In genomic region chr19:2475018-2475701, GRCh38 we compare ENCODE assay signal across 8 cellular contexts. TPM values are rescaled to one million over a fixed set of nuclear protein-coding genes. Genes with fewer than 3 reads are reported as not detected.
DNase-seq lines count a peak whose midpoint lies in the region; ATAC-seq and TF ChIP-seq lines count a peak whose summit lies in the region.

No MANE protein-coding gene starts in this region.

- H3F3A ChIP-seq in Loucy (ENCODE audit: low read depth) = no peaks in the 10 kb centered on the region

- H2AK5ac ChIP-seq in mesenchymal stem cell (ENCODE audit: low read length, severe bottlenecking) = peak overlapping the region; percentile 42

- ATAC-seq in GM19455 (IDR thresholded peaks at IDR 0.05; ENCODE audit: unreplicated experiment) (peak; percentile 6), GM18519 (IDR thresholded peaks at IDR 0.05; ENCODE audit: low FRiP score, unreplicated experiment) (no peak)

- H3K27ac ChIP-seq in mesenchymal stem cell (ENCODE audit: low read length, poor library complexity, severe bottlenecking) = peak overlapping the region; percentile 69

- H3K4me3 ChIP-seq in Loucy (ENCODE audit: low read length, poor library complexity, severe bottlenecking) (peak overlapping the region; percentile 80), mesenchymal stem cell (ENCODE audit: insufficient read depth in 1 of 2, low read depth in 1 of 2, low read length in 2 of 2) (peak overlapping the region; percentile 61 to 74)

- peak overlapping the region; percentile 78 for H2BK120ac ChIP-seq in mesenchymal stem cell (ENCODE audit: low read depth, low read length)

- peak overlapping the region; percentile 59 for H4K8ac ChIP-seq in mesenchymal stem cell (ENCODE audit: low read length)

- peak overlapping the region; percentile 61 for H2BK5ac ChIP-seq in mesenchymal stem cell (ENCODE audit: low read depth, low read length, poor library complexity, severe bottlenecking)

- peak overlapping the region; percentile 61 to 96 for H2BK12ac ChIP-seq in mesenchymal stem cell (ENCODE audit: low read length in 2 of 2)

- H4K20me1 ChIP-seq in Loucy (ENCODE audit: insufficient read depth, low read length, poor library complexity, severe bottlenecking) = peaks cover 22% of the 10 kb centered on the region

- WGBS in mesenchymal stem cell = under 1% methylated on average over 45 of the region's 45 CpGs

- no peaks in the 10 kb centered on the region for H3K9me2 ChIP-seq in Loucy (replicated peaks; ENCODE audit: low read depth, low read length)

- peak overlapping the region; percentile 59 to 89 for H3K4ac ChIP-seq in mesenchymal stem cell (ENCODE audit: low read depth in 1 of 2, low read length in 2 of 2)

- peak overlapping the region in 1 of 2 experiments; percentile 96 for H3K14ac ChIP-seq in mesenchymal stem cell (ENCODE audit: low read length in 2 of 2)

- H3K23ac ChIP-seq in mesenchymal stem cell (ENCODE audit: low read length in 2 of 2) = peak overlapping the region in 1 of 2 experiments; percentile 83

- no peak for TF ChIP-seq CTCF in Loucy (conservative IDR thresholded peaks at IDR 0.05; ENCODE audit: low read length)

- H3K79me1 ChIP-seq in mesenchymal stem cell (replicated peaks; ENCODE audit: low read length, poor library complexity, severe bottlenecking) = peaks cover 2% of the 10 kb centered on the region

- H3K9me3 ChIP-seq in Loucy (ENCODE audit: insufficient read depth, low read depth, low read length) = no peaks in the 10 kb centered on the region
- H3K9me3 ChIP-seq in mesenchymal stem cell (ENCODE audit: control insufficient read depth, low read length) = no peaks in the 10 kb centered on the region

- DNase-seq in ACHN (peak; percentile 63), ecto neural progenitor cell (ENCODE audit: low spot score) (peak; percentile 71), mesenchymal stem cell (peak; percentile 77)
- DNase-seq in activated CD4-positive, alpha-beta T cell treated with anti-CD3 and anti-CD28 coated beads, Interleukin-2, amount 50 U/mL, for 4 hours = peak; percentile 54 to 59
- peak; percentile 50 to 65 for DNase-seq in stimulated activated CD8-positive, alpha-beta memory T cell treated with anti-CD3 and anti-CD28 coated beads, Interleukin-7, amount 100 ng/mL, for 4 hours (ENCODE audit: low read depth in 2 of 2)

- H3K18ac ChIP-seq in mesenchymal stem cell (ENCODE audit: low read depth in 1 of 2, low read length in 2 of 2) = peak overlapping the region; percentile 88 to 97

- in situ Hi-C loops in ACHN (cut with HindIII; ENCODE audit: low pct_ligation_motif_present, low pct_unique_long_range_greater_than_20kb, low sequenced_read_pairs) = no loop called here

- H4K91ac ChIP-seq in mesenchymal stem cell (ENCODE audit: low read length) = peak overlapping the region; percentile 69

- H3K27me3 ChIP-seq in Loucy (ENCODE audit: insufficient read depth, low read length, poor library complexity, severe bottlenecking) = no peaks in the 10 kb centered on the region
- no peaks in the 10 kb centered on the region for H3K27me3 ChIP-seq in mesenchymal stem cell (ENCODE audit: control insufficient read depth in 1 of 2, insufficient read depth in 1 of 2, low read length in 2 of 2)

- H3K36me3 ChIP-seq in Loucy (ENCODE audit: insufficient read depth, low read length) (no peaks in the 10 kb centered on the region), mesenchymal stem cell (ENCODE audit: control insufficient read depth in 1 of 2, insufficient read depth in 2 of 2, low read depth in 1 of 2, low read length in 2 of 2) (peaks cover 4 to 18% of the 10 kb centered on the region in 2 experiments)

- peaks cover 26% of the 10 kb centered on the region for H3K4me1 ChIP-seq in Loucy (ENCODE audit: insufficient read depth, low read length, poor library complexity, severe bottlenecking)
- H3K4me1 ChIP-seq in mesenchymal stem cell (ENCODE audit: control insufficient read depth, insufficient read depth, low read depth, low read length) = peaks cover 21% of the 10 kb centered on the region

- H3K4me2 ChIP-seq in Loucy (ENCODE audit: low read depth, low read length, poor library complexity, severe bottlenecking) (peak overlapping the region; percentile 96), mesenchymal stem cell (ENCODE audit: low read length, poor library complexity, severe bottlenecking) (peak overlapping the region; percentile 61)

- H3K9ac ChIP-seq in Loucy (ENCODE audit: low read depth, low read length, poor library complexity, severe bottlenecking) (no peak overlapping the region), mesenchymal stem cell (ENCODE audit: low read length) (peak overlapping the region; percentile 62)

- H3K79me2 ChIP-seq in Loucy (ENCODE audit: insufficient read depth, low read length) = peaks cover 21% of the 10 kb centered on the region

- peak overlapping the region; percentile 71; the same call in 1 of the 2 replicates for H2AFZ ChIP-seq in Loucy (ENCODE audit: low read length)
- H2AFZ ChIP-seq in mesenchymal stem cell (ENCODE audit: low read depth, low read length) = peak overlapping the region; percentile 0

- H2BK15ac ChIP-seq in mesenchymal stem cell (ENCODE audit: low read depth, poor library complexity, severe bottlenecking) = peak overlapping the region; percentile 57

RNA-seq across cellular contexts. Expression of gene GADD45B, which starts 0.8 kb away (rescaled TPM):
- 57.8 TPM for polyA plus RNA-seq in mesenchymal stem cell (2013, experiment 1 of 2)
- polyA plus RNA-seq in mesenchymal stem cell (2013, experiment 2 of 2) = 51.9 TPM

RNA-seq across cellular contexts. Expression of gene LMNB2, which starts 18.4 kb away (rescaled TPM):
- polyA plus RNA-seq in mesenchymal stem cell (2013, experiment 1 of 2) = 37.7 TPM
- 35.4 TPM for polyA plus RNA-seq in mesenchymal stem cell (2013, experiment 2 of 2)

RNA-seq across cellular contexts. Expression of gene TIMM13, which starts 47.8 kb away (rescaled TPM):
- 92.8 TPM for polyA plus RNA-seq in mesenchymal stem cell (2013, experiment 1 of 2)
- polyA plus RNA-seq in mesenchymal stem cell (2013, experiment 2 of 2) = 91.7 TPM
